Comparison of ENCODE assay signal across 8 cellular contexts in genomic region chr7:77199008-77199966, GRCh38. TPM values are rescaled to one million over a fixed set of nuclear protein-coding genes. Genes with fewer than 3 reads are reported as not detected.
DNase-seq lines count a peak whose midpoint lies in the region; ATAC-seq and TF ChIP-seq lines count a peak whose summit lies in the region.

Gene FGL2 (minus strand): TSS chr7:77199819. CDS start chr7:77199793, 26 bp downstream.

- no peaks in the 10 kb centered on the region for H3K36me3 Mint-ChIP-seq in Calu3 (ENCODE audit: insufficient read depth, unreplicated experiment)
- H3K36me3 Mint-ChIP-seq in activated T-cell treated with anti-CD3 and anti-CD28 coated beads, Interleukin-2, amount 50 U/mL, for 4 hours (ENCODE audit: insufficient read depth): no peaks in the 10 kb centered on the region

- CTCF ChIA-PET in Calu3 (lab: Charles Lee): interaction anchor here (0.6 kb wide), 1 partner anchor 782 kb away, joined by 4 read pairs; no protein-coding TSS in a partner anchor

- H3K27me3 ChIP-seq in gastroesophageal sphincter: no peaks in the 10 kb centered on the region
- no peaks in the 10 kb centered on the region for H3K27me3 ChIP-seq in neutrophil
- peaks cover 12% of the 10 kb centered on the region for H3K27me3 ChIP-seq in BE2C

- H3K4me3 ChIP-seq in gastroesophageal sphincter (peak within 1 kb of the TSS; percentile 61 to 75), neutrophil (ENCODE audit: low read depth in 1 of 2, low read length in 1 of 2) (peak within 1 kb of the TSS; percentile 79 to 85), BE2C (ENCODE audit: low read depth, low read length) (no peak within 1 kb of the TSS)

- no peaks in the 10 kb centered on the region for H3K27me3 Mint-ChIP-seq in Calu3 (ENCODE audit: unreplicated experiment)
- no peaks in the 10 kb centered on the region for H3K27me3 Mint-ChIP-seq in activated T-cell treated with anti-CD3 and anti-CD28 coated beads, Interleukin-2, amount 50 U/mL, for 4 hours (ENCODE audit: low read depth)

- WGBS in gastroesophageal sphincter (ENCODE audit: low coverage in 1 of 2), 2 donors: 1 to 4% methylated on average over 12 to 15 of the region's 15 CpGs

- H3K36me3 ChIP-seq in gastroesophageal sphincter: peaks cover 0 to 6% of the 10 kb centered on the region in 2 donors
- peaks cover 18% of the 10 kb centered on the region for H3K36me3 ChIP-seq in neutrophil
- H3K36me3 ChIP-seq in BE2C: no peaks in the 10 kb centered on the region

- TF ChIP-seq POLR2A in gastroesophageal sphincter (IDR thresholded peaks at IDR 0.05): peak; percentile 79

- no peaks in the 10 kb centered on the region for H3K9me3 ChIP-seq in gastroesophageal sphincter
- H3K9me3 ChIP-seq in neutrophil: no peaks in the 10 kb centered on the region
- no peaks in the 10 kb centered on the region for H3K9me3 ChIP-seq in BE2C

- TF ChIP-seq CTCF in Calu3 (IDR thresholded peaks at IDR 0.05; ENCODE audit: unreplicated experiment) (no peak), gastroesophageal sphincter (IDR thresholded peaks at IDR 0.05) (no peak), neutrophil (IDR thresholded peaks at IDR 0.05) (no peak), BE2C (IDR thresholded peaks at IDR 0.05; ENCODE audit: low read depth, low read length) (no peak)

- TF ChIP-seq EP300 in gastroesophageal sphincter (IDR thresholded peaks at IDR 0.05): no peak

- peaks cover 19% of the 10 kb centered on the region for H3K4me1 Mint-ChIP-seq in Calu3 (ENCODE audit: low read depth, unreplicated experiment)
- H3K4me1 Mint-ChIP-seq in activated T-cell treated with anti-CD3 and anti-CD28 coated beads, Interleukin-2, amount 50 U/mL, for 4 hours (ENCODE audit: low read depth): peaks cover 39% of the 10 kb centered on the region

- H3K4me1 ChIP-seq in gastroesophageal sphincter: peaks cover 0 to 52% (median 2%) of the 10 kb centered on the region in 3 donors
- peaks cover 39 to 61% of the 10 kb centered on the region in 2 experiments for H3K4me1 ChIP-seq in neutrophil (ENCODE audit: control insufficient read depth in 1 of 2, insufficient read depth in 1 of 2, low read depth in 1 of 2, low read length in 1 of 2)
- no peaks in the 10 kb centered on the region for H3K4me1 ChIP-seq in BE2C

- H3K27ac ChIP-seq in gastroesophageal sphincter (peak within 1 kb of the TSS; percentile 79 to 90 (median 86)), neutrophil (peak within 1 kb of the TSS; percentile 92)

- peak within 1 kb of the TSS; percentile 69 for H3K4me3 Mint-ChIP-seq in Calu3 (ENCODE audit: low read depth, unreplicated experiment)
- H3K4me3 Mint-ChIP-seq in activated T-cell treated with anti-CD3 and anti-CD28 coated beads, Interleukin-2, amount 50 U/mL, for 4 hours: peak within 1 kb of the TSS; percentile 83

- intact Hi-C loops in Calu3 (cut with micrococcal nuclease; ENCODE audit: unreplicated experiment): no loop called here

- no peak within 1 kb of the TSS for H3K27ac Mint-ChIP-seq in Calu3 (ENCODE audit: unreplicated experiment)

- BruUV-seq in Calu3 (replicated peaks; lab: Mats Ljungman, UMichigan): no TSS peak

- H3K9me3 Mint-ChIP-seq in Calu3 (ENCODE audit: low read depth, unreplicated experiment): no peaks in the 10 kb centered on the region
- H3K9me3 Mint-ChIP-seq in activated T-cell treated with anti-CD3 and anti-CD28 coated beads, Interleukin-2, amount 50 U/mL, for 4 hours: no peaks in the 10 kb centered on the region

- ATAC-seq in activated T-cell treated with anti-CD3 and anti-CD28 coated beads, Interleukin-2, amount 50 U/mL, for 4 hours: peak; percentile 76 to 80
- ATAC-seq in gastroesophageal sphincter (peak; percentile 91), GM18868 (IDR thresholded peaks at IDR 0.05; ENCODE audit: unreplicated experiment) (no peak)

- DNase-seq in Calu3: no peak
- peak; percentile 28 for DNase-seq in NAMALWA (ENCODE audit: low spot score)
- DNase-seq in activated T-cell treated with anti-CD3 and anti-CD28 coated beads, Interleukin-2, amount 50 U/mL, for 4 hours: peak; percentile 32
- no peak for DNase-seq in BE2C
- DNase-seq in SKM-1 (lab: John Stamatoyannopoulos, UW; ENCODE audit: unreplicated experiment): no peak

RNA-seq across cellular contexts. Expression of gene FGL2, which starts in this region (rescaled TPM):
- total RNA-seq in Calu3 (2022): 0.14 TPM in 1 of 2 replicates, not detected in the other
- total RNA-seq in activated T-cell treated with anti-CD3 and anti-CD28 coated beads, Interleukin-2, amount 50 U/mL, for 4 hours: under 1 TPM in 2 of 3 donors, not detected in 1; 0.11 to 0.37 TPM
- 100 to 1,000 TPM; 199 to 756 (median 378) TPM for total RNA-seq in gastroesophageal sphincter
- polyA plus RNA-seq in BE2C (2012; ENCODE audit: insufficient read depth, insufficient read length, low read depth): not detected

Comparison
In these comparisons a context has a peak if more than half of its experiments do, and no peak if none do; other contexts are left out.
1. RNA of gene FGL2 (total RNA-seq): 199 to 756 TPM in gastroesophageal sphincter; 0.14 TPM in Calu3 and 0.11 to 0.37 TPM in activated T-cell treated with anti-CD3 and anti-CD28 coated beads, Interleukin-2, amount 50 U/mL, for 4 hours; every median in the first group is over 100 times any median in the second.
2. Peak in DNase-seq and ATAC-seq in activated T-cell treated with anti-CD3 and anti-CD28 coated beads, Interleukin-2, amount 50 U/mL, for 4 hours; RNA of the gene not detected or under 1 TPM.